Comparison of ENCODE assay signal across 9 cellular contexts in genomic region chr17:42403150-42403549, GRCh38. TPM values are rescaled to one million over a fixed set of nuclear protein-coding genes. Genes with fewer than 3 reads are reported as not detected.
DNase-seq lines count a peak whose midpoint lies in the region; ATAC-seq, FAIRE-seq and TF ChIP-seq lines count a peak whose summit lies in the region.
"Had no signal": no experiment of that assay in that cellular context is flagged by ENCODE, and none has a peak within 500 bp of the region (broad histone marks: within the 10 kb centered on the region; RNA-seq: fewer than 3 reads in every experiment).

No MANE protein-coding gene starts in this region.

- no peak overlapping the region for H3K4me3 ChIP-seq in CD8-positive, alpha-beta T cell (ENCODE audit: low read depth, low read length)
- H3K4me3 ChIP-seq in Loucy (ENCODE audit: low read length, poor library complexity, severe bottlenecking): no peak overlapping the region
- H3K4me3 ChIP-seq in HepG2 (replicated peaks in 1 of 3; ENCODE audit: insufficient read depth in 1 of 3, low read depth in 2 of 3, low read length in 3 of 3): no peak overlapping the region
- no peak overlapping the region for H3K4me3 ChIP-seq in uterus

- no peak overlapping the region for H3K27ac ChIP-seq in CD8-positive, alpha-beta T cell (ENCODE audit: low read depth, low read length)
- no peak overlapping the region for H3K27ac ChIP-seq in HepG2 (ENCODE audit: extremely low read length, insufficient read depth, low read length)
- H3K27ac ChIP-seq in uterus: peak overlapping the region; percentile 22 to 44
- H3K27ac ChIP-seq: parathyroid adenoma had no signal

- no peaks in the 10 kb centered on the region for H3K9me3 Mint-ChIP-seq in CD8-positive, alpha-beta T cell

- intact Hi-C loops in CD8-positive, alpha-beta T cell (cut with DNase I, micrococcal nuclease): loop anchor here in 1 of 2 experiments (5.0 kb wide), 1 partner anchor 46 kb away; no protein-coding TSS in a partner anchor
- intact Hi-C loops in HepG2 (cut with micrococcal nuclease; ENCODE audit: unreplicated experiment) (no loop called here), uterus (cut with DNase I; ENCODE audit: low total_unique reads) (no loop called here)

- H3F3A ChIP-seq in Loucy (ENCODE audit: low read depth): no peaks in the 10 kb centered on the region

- no peaks in the 10 kb centered on the region for H3K27me3 ChIP-seq in CD8-positive, alpha-beta T cell (ENCODE audit: insufficient read depth, low read length)
- H3K27me3 ChIP-seq in Loucy (ENCODE audit: insufficient read depth, low read length, poor library complexity, severe bottlenecking) (no peaks in the 10 kb centered on the region), HepG2 (ENCODE audit: control insufficient read depth in 1 of 2, insufficient read depth in 2 of 2, low read length in 2 of 2) (no peaks in the 10 kb centered on the region), uterus (no peaks in the 10 kb centered on the region)

- H3K27ac Mint-ChIP-seq in CD8-positive, alpha-beta T cell: no peak overlapping the region

- no TSS peak for BruUV-seq in HepG2 (replicated peaks; lab: Mats Ljungman, UMichigan)

- H4K20me1 ChIP-seq in Loucy (ENCODE audit: insufficient read depth, low read length, poor library complexity, severe bottlenecking) (no peaks in the 10 kb centered on the region), HepG2 (ENCODE audit: insufficient read depth, low read length) (no peaks in the 10 kb centered on the region)

- no peaks in the 10 kb centered on the region for H3K36me3 ChIP-seq in CD8-positive, alpha-beta T cell (ENCODE audit: insufficient read depth, low read length)
- no peaks in the 10 kb centered on the region for H3K36me3 ChIP-seq in Loucy (ENCODE audit: insufficient read depth, low read length)
- H3K36me3 ChIP-seq in HepG2 (replicated peaks in 1 of 2; ENCODE audit: control insufficient read depth in 1 of 2, insufficient read depth in 2 of 2, low read length in 2 of 2): peaks cover 4 to 13% of the 10 kb centered on the region in 2 experiments
- no peaks in the 10 kb centered on the region for H3K36me3 ChIP-seq in uterus

- TF ChIP-seq EP300 in HepG2 (IDR thresholded peaks at IDR 0.05; ENCODE audit: low read depth in 2 of 2, low read length in 2 of 2): no peak
- TF ChIP-seq EP300 in HepG2 (CRISPR knock-in tag; IDR thresholded peaks at IDR 0.05; ENCODE audit: borderline replicate concordance): no peak

- 89% methylated on average over 6 of the region's 6 CpGs for WGBS in HepG2 (ENCODE audit: low lambda C conversion rate)

- H3K9me3 ChIP-seq in CD8-positive, alpha-beta T cell (ENCODE audit: low read length): no peaks in the 10 kb centered on the region
- H3K9me3 ChIP-seq in Loucy (ENCODE audit: insufficient read depth, low read depth, low read length) (no peaks in the 10 kb centered on the region), HepG2 (ENCODE audit: low read length) (no peaks in the 10 kb centered on the region), uterus (no peaks in the 10 kb centered on the region)

- CTCF ChIA-PET in CD8-positive, alpha-beta T cell (lab: Charles Lee): interaction anchor here (0.7 to 19.6 kb wide), 13 partner anchors 9 to 181 kb away, joined by 3 to 672 read pairs (median 4); partner anchors contain the start of gene STAT3
- CTCF ChIA-PET in HepG2 (lab: Yijun Ruan, JAX; ENCODE audit: low intra/inter-chr PET ratio, low total read pairs): interaction anchor here (6.6 kb wide), 1 partner anchor 80 kb away, joined by 163 read pairs; no protein-coding TSS in a partner anchor

- H3K9me2 ChIP-seq in Loucy (replicated peaks; ENCODE audit: low read depth, low read length): no peaks in the 10 kb centered on the region

- H3K36me3 Mint-ChIP-seq in CD8-positive, alpha-beta T cell: no peaks in the 10 kb centered on the region

- peaks cover 18% of the 10 kb centered on the region for H3K4me1 Mint-ChIP-seq in CD8-positive, alpha-beta T cell (ENCODE audit: low read depth)

- POLR2A ChIA-PET in CD8-positive, alpha-beta T cell (lab: Charles Lee): interaction anchor here (1.1 to 1.2 kb wide), 3 partner anchors 14 to 89 kb away, joined by 3 to 4 read pairs (median 3); partner anchors contain the start of gene STAT3
- POLR2A ChIA-PET in HepG2 (lab: Yijun Ruan, JAX): interaction anchor here (1.3 to 2.2 kb wide), 2 partner anchors 14 to 81 kb away, joined by 3 to 10 read pairs; partner anchors contain the start of gene STAT3

- H3K4me1 ChIP-seq in CD8-positive, alpha-beta T cell (ENCODE audit: insufficient read depth, low read length): peaks cover 29% of the 10 kb centered on the region
- H3K4me1 ChIP-seq in Loucy (ENCODE audit: insufficient read depth, low read length, poor library complexity, severe bottlenecking) (peaks cover 25% of the 10 kb centered on the region), HepG2 (ENCODE audit: insufficient read depth, low read length) (peaks cover 32% of the 10 kb centered on the region), uterus (peaks cover 13 to 20% of the 10 kb centered on the region in 2 donors)
- H3K4me1 ChIP-seq: parathyroid adenoma had no signal

- TF ChIP-seq POLR2A in HepG2 (IDR thresholded peaks at IDR 0.05; ENCODE audit: insufficient read depth in 1 of 2, low read depth in 2 of 2, low read length in 2 of 2) (no peak), uterus (IDR thresholded peaks at IDR 0.05) (no peak)

- DNase-seq in CD8-positive, alpha-beta T cell: peak in 6 of 7 experiments; percentile 26 to 65 (median 47)
- DNase-seq in activated T-helper 1 cell treated with Interleukin-2 at 50 U/mL for 16 hours (ENCODE audit: low read depth): peak; percentile 10
- no peak for DNase-seq in HepG2 (ENCODE audit: low spot score)
- DNase-seq in uterus: no peak
- DNase-seq in putamen (ENCODE audit: low spot score): no peak

- no peaks in the 10 kb centered on the region for H3K27me3 Mint-ChIP-seq in CD8-positive, alpha-beta T cell (ENCODE audit: low read depth)

- no peak for FAIRE-seq in HepG2 (lab: Jason Lieb, UNC)

- H3K79me2 ChIP-seq in Loucy (ENCODE audit: insufficient read depth, low read length): no peaks in the 10 kb centered on the region
- no peaks in the 10 kb centered on the region for H3K79me2 ChIP-seq in HepG2 (ENCODE audit: insufficient read depth, low read length)
- H3K79me2 ChIP-seq: parathyroid adenoma had no signal

- peak; percentile 25 for TF ChIP-seq CTCF in CD8-positive, alpha-beta T cell (IDR thresholded peaks at IDR 0.05)
- peak; percentile 78 for TF ChIP-seq CTCF in Loucy (conservative IDR thresholded peaks at IDR 0.05; ENCODE audit: low read length)
- TF ChIP-seq CTCF in HepG2 (CRISPR knock-in tag; IDR thresholded peaks at IDR 0.05): peak; percentile 68
- no peak for TF ChIP-seq CTCF in uterus (IDR thresholded peaks at IDR 0.05)

- H3K9ac ChIP-seq in Loucy (ENCODE audit: low read depth, low read length, poor library complexity, severe bottlenecking) (peak overlapping the region; percentile 62), HepG2 (ENCODE audit: insufficient read depth, low read depth, low read length) (no peak overlapping the region)
- H3K9ac ChIP-seq: parathyroid adenoma had no signal

- ATAC-seq in CD8-positive, alpha-beta T cell: no peak
- peak; percentile 14 for ATAC-seq in HepG2
- no peak for ATAC-seq in GM21737 (IDR thresholded peaks at IDR 0.05; ENCODE audit: unreplicated experiment)
- ATAC-seq in HG02571 (IDR thresholded peaks at IDR 0.05; ENCODE audit: unreplicated experiment): no peak

- TF ChIP-seq RAD21 in HepG2 (CRISPR knock-in tag; IDR thresholded peaks at IDR 0.05): peak; percentile 30; the same call in 1 of the 2 replicates

- H3K4me3 Mint-ChIP-seq in CD8-positive, alpha-beta T cell: no peak overlapping the region

- H3K4me2 ChIP-seq in Loucy (ENCODE audit: low read depth, low read length, poor library complexity, severe bottlenecking): peak overlapping the region; percentile 13
- H3K4me2 ChIP-seq in HepG2 (ENCODE audit: low read depth, low read length): no peak overlapping the region

- H2AFZ ChIP-seq in Loucy (ENCODE audit: low read length): peak overlapping the region; percentile 61; the same call in 1 of the 2 replicates
- H2AFZ ChIP-seq in HepG2 (ENCODE audit: low read length): no peak overlapping the region
- H2AFZ ChIP-seq: parathyroid adenoma had no signal

- in situ Hi-C loops in HepG2 (cut with HindIII; ENCODE audit: extremely low pct_ligation_motif_present, low pct_unique_long_range_greater_than_20kb): loop anchor here (5.0 kb wide), 1 partner anchor 81 kb away; no protein-coding TSS in a partner anchor

RNA-seq across cellular contexts. Expression of gene STAT3, which starts 14.9 kb away (rescaled TPM):
- total RNA-seq in CD8-positive, alpha-beta T cell: 100 to 1,000 TPM; 338 to 343 TPM
- total RNA-seq in HepG2 (2016; rRNA removed; fragmentation: Illumina TruSeq; extraction: Trizol): 61.8 and 82.7 TPM in 2 replicates
- 23.1 and 26.5 TPM in 2 replicates for total RNA-seq in HepG2 (2016; cell fraction: cytosol; rRNA removed; fragmentation: Illumina TruSeq; extraction: Trizol; ENCODE audit: low read depth)
- 58.0 and 68.3 TPM in 2 replicates for total RNA-seq in HepG2 (2016; cell fraction: insoluble cytoplasmic fraction; rRNA removed; fragmentation: Illumina TruSeq; extraction: Trizol)
- total RNA-seq in HepG2 (2016; cell fraction: membrane; rRNA removed; fragmentation: Illumina TruSeq; extraction: Trizol): 26.8 TPM in 2 replicates
- 59.3 and 64.3 TPM in 2 replicates for total RNA-seq in HepG2 (2016; cell fraction: nucleus; rRNA removed; fragmentation: Illumina TruSeq; extraction: Trizol)
- 62.4 and 65.3 TPM in 2 replicates for polyA plus RNA-seq in HepG2 (2011; rRNA removed)
- polyA plus RNA-seq in HepG2 (2011; cell fraction: cytosol; rRNA removed): 50.3 and 62.8 TPM in 2 replicates
- polyA plus RNA-seq in HepG2 (2011; cell fraction: nucleus; rRNA removed): 68.4 and 82.3 TPM in 2 replicates
- 46.3 and 77.9 TPM in 2 replicates for polyA plus RNA-seq in HepG2 (2012)
- polyA plus RNA-seq in HepG2 (2016; cell fraction: cytosol; fragmentation: Illumina TruSeq; extraction: Trizol; ENCODE audit: low read depth): 3.6 TPM in 2 replicates
- polyA plus RNA-seq in HepG2 (2016; cell fraction: insoluble cytoplasmic fraction; fragmentation: Illumina TruSeq; extraction: Trizol; ENCODE audit: low read depth): 45.6 and 57.1 TPM in 2 replicates
- 8.1 and 9.5 TPM in 2 replicates for polyA plus RNA-seq in HepG2 (2016; cell fraction: membrane; fragmentation: Illumina TruSeq; extraction: Trizol; ENCODE audit: low read depth)
- 95.8 and 98.6 TPM in 2 replicates for polyA plus RNA-seq in HepG2 (2016; cell fraction: nucleus; fragmentation: Illumina TruSeq; extraction: Trizol; ENCODE audit: insufficient read depth, low read depth)
- 96.9 and 98.7 TPM in 2 replicates for polyA minus RNA-seq in HepG2 (2011; rRNA and poly(A)+ RNA removed; ENCODE audit: low replicate concordance)
- 57.9 and 75.4 TPM in 2 replicates for polyA minus RNA-seq in HepG2 (2011; cell fraction: cytosol; rRNA and poly(A)+ RNA removed)
- 74.4 and 95.5 TPM in 2 replicates for polyA minus RNA-seq in HepG2 (2011; cell fraction: nucleus; rRNA and poly(A)+ RNA removed)
- 100 to 1,000 TPM; 115 to 298 (median 171) TPM for total RNA-seq in uterus

RNA-seq across cellular contexts. Expression of gene CAVIN1, which starts 19.9 kb away (rescaled TPM):
- not detected for total RNA-seq in CD8-positive, alpha-beta T cell
- total RNA-seq in HepG2 (2016; rRNA removed; fragmentation: Illumina TruSeq; extraction: Trizol): 25.5 and 26.0 TPM in 2 replicates
- total RNA-seq in HepG2 (2016; cell fraction: cytosol; rRNA removed; fragmentation: Illumina TruSeq; extraction: Trizol; ENCODE audit: low read depth): 1.4 and 2.0 TPM in 2 replicates
- total RNA-seq in HepG2 (2016; cell fraction: insoluble cytoplasmic fraction; rRNA removed; fragmentation: Illumina TruSeq; extraction: Trizol): 22.2 and 26.3 TPM in 2 replicates
- 6.2 and 7.4 TPM in 2 replicates for total RNA-seq in HepG2 (2016; cell fraction: membrane; rRNA removed; fragmentation: Illumina TruSeq; extraction: Trizol)
- 9.9 and 11.0 TPM in 2 replicates for total RNA-seq in HepG2 (2016; cell fraction: nucleus; rRNA removed; fragmentation: Illumina TruSeq; extraction: Trizol)
- 12.7 and 15.9 TPM in 2 replicates for polyA plus RNA-seq in HepG2 (2011; rRNA removed)
- polyA plus RNA-seq in HepG2 (2011; cell fraction: cytosol; rRNA removed): 11.6 and 16.2 TPM in 2 replicates
- polyA plus RNA-seq in HepG2 (2011; cell fraction: nucleus; rRNA removed): 5.7 and 6.0 TPM in 2 replicates
- polyA plus RNA-seq in HepG2 (2012): 5.5 and 6.9 TPM in 2 replicates
- 1.3 and 1.5 TPM in 2 replicates for polyA plus RNA-seq in HepG2 (2016; cell fraction: cytosol; fragmentation: Illumina TruSeq; extraction: Trizol; ENCODE audit: low read depth)
- polyA plus RNA-seq in HepG2 (2016; cell fraction: insoluble cytoplasmic fraction; fragmentation: Illumina TruSeq; extraction: Trizol; ENCODE audit: low read depth): 27.2 and 28.7 TPM in 2 replicates
- 3.5 and 4.2 TPM in 2 replicates for polyA plus RNA-seq in HepG2 (2016; cell fraction: membrane; fragmentation: Illumina TruSeq; extraction: Trizol; ENCODE audit: low read depth)
- 15.8 and 16.2 TPM in 2 replicates for polyA plus RNA-seq in HepG2 (2016; cell fraction: nucleus; fragmentation: Illumina TruSeq; extraction: Trizol; ENCODE audit: insufficient read depth, low read depth)
- 20.8 and 64.9 TPM in 2 replicates for polyA minus RNA-seq in HepG2 (2011; rRNA and poly(A)+ RNA removed; ENCODE audit: low replicate concordance)
- 18.1 and 23.5 TPM in 2 replicates for polyA minus RNA-seq in HepG2 (2011; cell fraction: cytosol; rRNA and poly(A)+ RNA removed)
- polyA minus RNA-seq in HepG2 (2011; cell fraction: nucleus; rRNA and poly(A)+ RNA removed): 4.5 and 4.6 TPM in 2 replicates
- 100 to 1,000 TPM; 204 to 520 (median 372) TPM for total RNA-seq in uterus

RNA-seq across cellular contexts. Expression of gene ATP6V0A1, which starts 55.5 kb away (rescaled TPM):
- 1 to 10 TPM; 8.3 to 9.0 TPM for total RNA-seq in CD8-positive, alpha-beta T cell
- total RNA-seq in HepG2 (2016; rRNA removed; fragmentation: Illumina TruSeq; extraction: Trizol) (15.9 and 27.9 TPM in 2 replicates), uterus (100 to 1,000 TPM in 1 of 4 donors, 10 to 100 TPM in 3; 29.5 to 111 (median 64.5) TPM)
- 18.7 and 19.7 TPM in 2 replicates for total RNA-seq in HepG2 (2016; cell fraction: cytosol; rRNA removed; fragmentation: Illumina TruSeq; extraction: Trizol; ENCODE audit: low read depth)
- total RNA-seq in HepG2 (2016; cell fraction: insoluble cytoplasmic fraction; rRNA removed; fragmentation: Illumina TruSeq; extraction: Trizol): 11.1 and 28.3 TPM in 2 replicates
- total RNA-seq in HepG2 (2016; cell fraction: membrane; rRNA removed; fragmentation: Illumina TruSeq; extraction: Trizol): 8.0 and 9.2 TPM in 2 replicates
- total RNA-seq in HepG2 (2016; cell fraction: nucleus; rRNA removed; fragmentation: Illumina TruSeq; extraction: Trizol): 55.4 and 63.9 TPM in 2 replicates
- polyA plus RNA-seq in HepG2 (2011; rRNA removed): 54.1 and 59.7 TPM in 2 replicates
- polyA plus RNA-seq in HepG2 (2011; cell fraction: cytosol; rRNA removed): 29.1 and 30.2 TPM in 2 replicates
- polyA plus RNA-seq in HepG2 (2011; cell fraction: nucleus; rRNA removed): 196 and 208 TPM in 2 replicates
- polyA plus RNA-seq in HepG2 (2012): 32.3 and 37.4 TPM in 2 replicates
- 1.8 and 3.2 TPM in 2 replicates for polyA plus RNA-seq in HepG2 (2016; cell fraction: cytosol; fragmentation: Illumina TruSeq; extraction: Trizol; ENCODE audit: low read depth)
- 9.4 and 10.0 TPM in 2 replicates for polyA plus RNA-seq in HepG2 (2016; cell fraction: insoluble cytoplasmic fraction; fragmentation: Illumina TruSeq; extraction: Trizol; ENCODE audit: low read depth)
- polyA plus RNA-seq in HepG2 (2016; cell fraction: membrane; fragmentation: Illumina TruSeq; extraction: Trizol; ENCODE audit: low read depth): 6.0 and 6.9 TPM in 2 replicates
- polyA plus RNA-seq in HepG2 (2016; cell fraction: nucleus; fragmentation: Illumina TruSeq; extraction: Trizol; ENCODE audit: insufficient read depth, low read depth): 74.0 and 74.7 TPM in 2 replicates
- 143 and 163 TPM in 2 replicates for polyA minus RNA-seq in HepG2 (2011; rRNA and poly(A)+ RNA removed; ENCODE audit: low replicate concordance)
- 30.3 and 36.7 TPM in 2 replicates for polyA minus RNA-seq in HepG2 (2011; cell fraction: cytosol; rRNA and poly(A)+ RNA removed)
- polyA minus RNA-seq in HepG2 (2011; cell fraction: nucleus; rRNA and poly(A)+ RNA removed): 158 and 184 TPM in 2 replicates

Comparison
In these comparisons a context has a peak if more than half of its experiments do, and no peak if none do; other contexts are left out.
1. DNase-seq: peak in CD8-positive, alpha-beta T cell (6 of 7) and activated T-helper 1 cell treated with Interleukin-2 at 50 U/mL for 16 hours (single experiment); none in HepG2 (single experiment), uterus (0 of 2) and putamen (single experiment).
2. H3K27ac ChIP-seq: peak in uterus (2 of 2); none in CD8-positive, alpha-beta T cell (single experiment) and HepG2 (single experiment).
3. CTCF ChIP-seq: peak in CD8-positive, alpha-beta T cell (single experiment), Loucy (single experiment) and HepG2 (single experiment); none in uterus (0 of 4).